In the genomic region with DNA sequence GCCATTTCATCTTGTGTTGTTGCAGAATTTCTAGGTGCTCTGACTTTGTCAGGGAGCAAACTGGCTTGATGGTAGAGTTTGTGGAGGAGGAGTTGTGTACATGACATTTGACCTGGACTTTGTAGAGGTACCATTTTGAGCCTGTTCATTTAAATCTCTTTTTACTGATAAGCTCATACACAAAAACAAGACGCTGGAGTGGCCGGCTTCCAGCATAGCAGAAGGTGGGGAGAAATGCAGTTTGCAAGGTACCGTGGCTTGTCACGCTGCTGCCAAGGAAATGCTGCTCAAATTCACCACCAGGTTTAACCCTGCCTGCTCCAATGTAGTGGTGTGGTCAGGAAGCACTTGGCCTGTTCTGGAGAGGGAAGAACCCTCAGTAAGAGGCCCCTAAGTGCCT, we compare ENCODE assay signal across 1 cellular context.
A peak's percentile ranks its signal among the peaks of the same experiment; 100 is the strongest.
TF ChIP-seq lines count a peak whose summit lies in the region.

No MANE protein-coding gene starts in this region.

TF ChIP-seq in HepG2, 621 proteins besides CTCF, POLR2A, EP300 and RAD21 (continued from another document):
- peak; percentile 33; the same call in 1 of the 2 replicates for TF ChIP-seq PITX1 (CRISPR knock-in tag; IDR thresholded peaks at IDR 0.05)
- no peak for TF ChIP-seq ZNF781 (CRISPR knock-in tag; IDR thresholded peaks at IDR 0.05; ENCODE audit: borderline replicate concordance, not compliant biosample characterization)
- TF ChIP-seq SRF (IDR thresholded peaks at IDR 0.05; ENCODE audit: low read depth, low read length) = no peak
- 0 out of 2 replicates have a peak, but pooled peaks have one; percentile 24 for TF ChIP-seq POGZ (CRISPR knock-in tag; IDR thresholded peaks at IDR 0.05)
- TF ChIP-seq FOSL2 (CRISPR knock-in tag; IDR thresholded peaks at IDR 0.05) = no peak
- TF ChIP-seq ZNF75D (CRISPR knock-in tag; IDR thresholded peaks at IDR 0.05; ENCODE audit: borderline replicate concordance) = no peak
- no peak for TF ChIP-seq RBFOX2 (IDR thresholded peaks at IDR 0.05; ENCODE audit: low read depth, low read length)
- TF ChIP-seq, protein P1, sequence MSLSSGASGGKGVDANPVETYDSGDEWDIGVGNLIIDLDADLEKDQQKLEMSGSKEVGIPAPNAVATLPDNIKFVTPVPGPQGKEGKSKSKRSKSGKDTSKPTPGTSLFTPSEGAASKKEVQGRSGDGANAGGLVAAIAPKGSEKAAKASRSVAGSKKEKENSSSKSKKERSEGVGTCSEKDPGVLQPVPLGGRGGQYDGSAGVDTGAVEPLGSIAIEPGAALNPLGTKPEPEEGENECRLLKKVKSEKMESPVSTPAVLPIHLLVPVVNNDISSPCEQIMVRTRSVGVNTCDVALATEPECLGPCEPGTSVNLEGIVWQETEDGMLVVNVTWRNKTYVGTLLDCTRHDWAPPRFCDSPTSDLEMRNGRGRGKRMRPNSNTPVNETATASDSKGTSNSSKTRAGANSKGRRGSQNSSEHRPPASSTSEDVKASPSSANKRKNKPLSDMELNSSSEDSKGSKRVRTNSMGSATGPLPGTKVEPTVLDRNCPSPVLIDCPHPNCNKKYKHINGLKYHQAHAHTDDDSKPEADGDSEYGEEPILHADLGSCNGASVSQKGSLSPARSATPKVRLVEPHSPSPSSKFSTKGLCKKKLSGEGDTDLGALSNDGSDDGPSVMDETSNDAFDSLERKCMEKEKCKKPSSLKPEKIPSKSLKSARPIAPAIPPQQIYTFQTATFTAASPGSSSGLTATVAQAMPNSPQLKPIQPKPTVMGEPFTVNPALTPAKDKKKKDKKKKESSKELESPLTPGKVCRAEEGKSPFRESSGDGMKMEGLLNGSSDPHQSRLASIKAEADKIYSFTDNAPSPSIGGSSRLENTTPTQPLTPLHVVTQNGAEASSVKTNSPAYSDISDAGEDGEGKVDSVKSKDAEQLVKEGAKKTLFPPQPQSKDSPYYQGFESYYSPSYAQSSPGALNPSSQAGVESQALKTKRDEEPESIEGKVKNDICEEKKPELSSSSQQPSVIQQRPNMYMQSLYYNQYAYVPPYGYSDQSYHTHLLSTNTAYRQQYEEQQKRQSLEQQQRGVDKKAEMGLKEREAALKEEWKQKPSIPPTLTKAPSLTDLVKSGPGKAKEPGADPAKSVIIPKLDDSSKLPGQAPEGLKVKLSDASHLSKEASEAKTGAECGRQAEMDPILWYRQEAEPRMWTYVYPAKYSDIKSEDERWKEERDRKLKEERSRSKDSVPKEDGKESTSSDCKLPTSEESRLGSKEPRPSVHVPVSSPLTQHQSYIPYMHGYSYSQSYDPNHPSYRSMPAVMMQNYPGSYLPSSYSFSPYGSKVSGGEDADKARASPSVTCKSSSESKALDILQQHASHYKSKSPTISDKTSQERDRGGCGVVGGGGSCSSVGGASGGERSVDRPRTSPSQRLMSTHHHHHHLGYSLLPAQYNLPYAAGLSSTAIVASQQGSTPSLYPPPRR (CRISPR knock-in tag; IDR thresholded peaks at IDR 0.05; ENCODE audit: borderline replicate concordance) = peak; percentile 47; the same call in 1 of the 2 replicates
- TF ChIP-seq ZSCAN29 (CRISPR knock-in tag; conservative IDR thresholded peaks at IDR 0.05) = 0 out of 2 replicates have a peak, but pooled peaks have one; percentile 29
TF ChIP-seq in HepG2: peak in this region for 21.
